ENCODE assay signal across 19 cellular contexts in the genomic region with DNA sequence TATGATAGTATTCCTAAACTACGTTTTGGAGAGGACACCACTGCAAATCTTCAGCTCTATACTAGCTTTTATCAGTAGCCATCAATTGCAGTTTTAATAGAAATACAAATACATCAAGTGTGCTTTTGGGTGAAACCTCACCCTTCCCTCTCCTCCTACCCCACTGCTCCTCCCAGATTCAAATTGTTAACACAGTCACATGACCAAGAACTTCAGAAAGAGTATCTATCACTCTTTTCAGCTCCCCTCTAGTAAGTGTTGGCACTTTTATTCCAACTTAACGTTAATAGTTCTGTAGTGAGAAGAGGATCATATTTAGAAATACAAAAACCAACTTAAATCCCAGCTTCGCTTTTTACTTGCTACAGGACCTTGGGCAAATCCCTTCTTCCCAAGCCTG. TPM values are rescaled to one million over a fixed set of nuclear protein-coding genes. Genes with fewer than 3 reads are reported as not detected.
DNase-seq lines count a peak whose midpoint lies in the region; ATAC-seq, FAIRE-seq and TF ChIP-seq lines count a peak whose summit lies in the region.
"Had no signal": no experiment of that assay in that cellular context is flagged by ENCODE, and none has a peak within 500 bp of the region (broad histone marks: within the 10 kb centered on the region; RNA-seq: fewer than 3 reads in every experiment).

No MANE protein-coding gene starts in this region.

- no peak for DNase-seq in CD8-positive, alpha-beta T cell
- DNase-seq in GM12891 (ENCODE audit: insufficient read length, low spot score) (no peak), memory B cell (ENCODE audit: low spot score in 2 of 2) (no peak), stomach (no peak), right lobe of liver (no peak), DMS153 (lab: John Stamatoyannopoulos, UW) (no peak)
- DNase-seq: activated CD4-positive, alpha-beta T cell treated with anti-CD3 and anti-CD28 coated beads for 48 hours; effector CD4-positive, alpha-beta T cell; midbrain; MV-4-11; NCI-H2081; NCI-H526 treated with DMSO at 0.1 percent for 48 hours; nucleus accumbens; OCI-M1; right cardiac atrium; stimulated activated CD4-positive, alpha-beta T cell treated with anti-CD3 and anti-CD28 coated beads, Interleukin-1b, Interleukin-23, amount 100 ng/mL, for 48 hours; substantia nigra had no signal

- peaks cover 12% of the 10 kb centered on the region for H3K36me3 Mint-ChIP-seq in CD8-positive, alpha-beta T cell
- H3K36me3 Mint-ChIP-seq in activated naive CD8-positive, alpha-beta T cell, result peaks cover 16% of the 10 kb centered on the region
- H3K36me3 Mint-ChIP-seq in memory B cell, result peaks cover 16% of the 10 kb centered on the region

- peaks cover 13% of the 10 kb centered on the region for H3K9me3 Mint-ChIP-seq in CD8-positive, alpha-beta T cell
- peaks cover 8% of the 10 kb centered on the region for H3K9me3 Mint-ChIP-seq in activated naive CD8-positive, alpha-beta T cell (ENCODE audit: low read depth)
- peaks cover 5% of the 10 kb centered on the region for H3K9me3 Mint-ChIP-seq in memory B cell

- H3K4me3 ChIP-seq in CD8-positive, alpha-beta T cell (ENCODE audit: low read depth, low read length), result no peak overlapping the region
- H3K4me3 ChIP-seq in stomach (no peak overlapping the region), right lobe of liver (no peak overlapping the region)
- H3K4me3 ChIP-seq: SJSA1 had no signal

- no peak for TF ChIP-seq EP300 in stomach (IDR thresholded peaks at IDR 0.05)

- H3K36me3 ChIP-seq in CD8-positive, alpha-beta T cell (ENCODE audit: insufficient read depth, low read length), result no peaks in the 10 kb centered on the region
- H3K36me3 ChIP-seq in stomach, result no peaks in the 10 kb centered on the region
- no peaks in the 10 kb centered on the region for H3K36me3 ChIP-seq in right lobe of liver

- H3K4me1 Mint-ChIP-seq in CD8-positive, alpha-beta T cell (ENCODE audit: low read depth), result peaks cover 43% of the 10 kb centered on the region
- H3K4me1 Mint-ChIP-seq in activated naive CD8-positive, alpha-beta T cell (ENCODE audit: low read depth), result peaks cover 54% of the 10 kb centered on the region
- H3K4me1 Mint-ChIP-seq in memory B cell, result peaks cover 47% of the 10 kb centered on the region

- intact Hi-C loops in CD8-positive, alpha-beta T cell (cut with DNase I, micrococcal nuclease), result no loop called here
- intact Hi-C loops in stomach (cut with DNase I; ENCODE audit: low total_unique reads) (no loop called here), right lobe of liver (cut with DNase I) (no loop called here)

- peak overlapping the region; percentile 2 for H3K27ac Mint-ChIP-seq in CD8-positive, alpha-beta T cell
- H3K27ac Mint-ChIP-seq in activated naive CD8-positive, alpha-beta T cell, result peak overlapping the region; percentile 23
- peak overlapping the region; percentile 83 for H3K27ac Mint-ChIP-seq in memory B cell

- TF ChIP-seq CTCF in CD8-positive, alpha-beta T cell (IDR thresholded peaks at IDR 0.05), result no peak
- TF ChIP-seq CTCF in stomach (IDR thresholded peaks at IDR 0.05), result no peak
- no peak for TF ChIP-seq CTCF in right lobe of liver (IDR thresholded peaks at IDR 0.05)

- TF ChIP-seq POLR2A in GM12891 (IDR thresholded peaks at IDR 0.05; ENCODE audit: low read depth, low read length) (no peak), stomach (IDR thresholded peaks at IDR 0.05) (no peak), right lobe of liver (IDR thresholded peaks at IDR 0.05) (no peak)

- no peaks in the 10 kb centered on the region for H3K27me3 Mint-ChIP-seq in CD8-positive, alpha-beta T cell (ENCODE audit: low read depth)
- H3K27me3 Mint-ChIP-seq in activated naive CD8-positive, alpha-beta T cell, result no peaks in the 10 kb centered on the region
- no peaks in the 10 kb centered on the region for H3K27me3 Mint-ChIP-seq in memory B cell

- no peaks in the 10 kb centered on the region for H3K27me3 ChIP-seq in CD8-positive, alpha-beta T cell (ENCODE audit: insufficient read depth, low read length)
- no peaks in the 10 kb centered on the region for H3K27me3 ChIP-seq in stomach
- H3K27me3 ChIP-seq in right lobe of liver, result no peaks in the 10 kb centered on the region
- H3K27me3 ChIP-seq: SJSA1 had no signal

- WGBS in stomach, 5 donors, result 74 to 81% (median 77%) methylated on average over 3 of the region's 3 CpGs
- WGBS in right lobe of liver (ENCODE audit: insufficient coverage, low coverage, low lambda C conversion rate, missing lambda C conversion rate), result 76% methylated on average over 3 of the region's 3 CpGs

- H3K9me3 ChIP-seq in CD8-positive, alpha-beta T cell (ENCODE audit: low read length), result peaks cover 3% of the 10 kb centered on the region
- H3K9me3 ChIP-seq in stomach (no peaks in the 10 kb centered on the region), right lobe of liver (no peaks in the 10 kb centered on the region)

- POLR2A ChIA-PET in CD8-positive, alpha-beta T cell (lab: Charles Lee), result interaction anchor here (0.7 kb wide), 1 partner anchor 12 kb away, joined by 3 read pairs; no protein-coding TSS in a partner anchor

- ATAC-seq in CD8-positive, alpha-beta T cell, result no peak
- ATAC-seq in memory B cell (ENCODE audit: low read depth) (no peak), right lobe of liver (no peak)
- ATAC-seq: right cardiac atrium had no signal

- no peak overlapping the region for H3K4me3 Mint-ChIP-seq in CD8-positive, alpha-beta T cell
- H3K4me3 Mint-ChIP-seq in activated naive CD8-positive, alpha-beta T cell, result no peak overlapping the region
- peak overlapping the region; percentile 65 for H3K4me3 Mint-ChIP-seq in memory B cell

- H3K4me1 ChIP-seq in CD8-positive, alpha-beta T cell (ENCODE audit: insufficient read depth, low read length), result no peaks in the 10 kb centered on the region
- peaks cover 0 to 8% (median 2%) of the 10 kb centered on the region in 4 donors for H3K4me1 ChIP-seq in stomach
- H3K4me1 ChIP-seq in right lobe of liver, result no peaks in the 10 kb centered on the region

- FAIRE-seq in GM12891 (lab: Jason Lieb, UNC), result peak; percentile 47

- CTCF ChIA-PET in CD8-positive, alpha-beta T cell (lab: Charles Lee), result interaction anchor here (1.1 to 1.3 kb wide), 2 partner anchors 14 to 20 kb away, joined by 3 to 5 read pairs; no protein-coding TSS in a partner anchor

- H3K27ac ChIP-seq in CD8-positive, alpha-beta T cell (ENCODE audit: low read depth, low read length), result no peak overlapping the region
- H3K27ac ChIP-seq in stomach (no peak overlapping the region), right lobe of liver (no peak overlapping the region)
- H3K27ac ChIP-seq: SJSA1 had no signal

TF ChIP-seq in GM12891, 5 proteins besides CTCF, POLR2A, EP300 and RAD21:
- TF ChIP-seq TAF1 (IDR thresholded peaks at IDR 0.05; ENCODE audit: low read depth, low read length), result no peak
- TF ChIP-seq SPI1 (IDR thresholded peaks at IDR 0.05; ENCODE audit: low read depth, low read length), result no peak
- TF ChIP-seq POLR2AphosphoS5 (IDR thresholded peaks at IDR 0.05; ENCODE audit: low read depth, low read length), result no peak
- no peak for TF ChIP-seq POU2F2 (IDR thresholded peaks at IDR 0.05; ENCODE audit: low read depth, low read length)
- no peak for TF ChIP-seq PAX5 (IDR thresholded peaks at IDR 0.05; ENCODE audit: insufficient read depth, low read length, severe bottlenecking)

RNA-seq across cellular contexts. Expression of gene RRAS2, which starts 17.0 kb away (rescaled TPM):
- total RNA-seq in CD8-positive, alpha-beta T cell, result 10 to 100 TPM; 38.5 to 40.6 TPM
- 24.3 TPM for polyA plus RNA-seq in GM12891 (2012; ENCODE audit: low read depth, missing spikeins)
- 10 to 100 TPM in 3 of 5 donors, 1 to 10 TPM in 2; 1.2 to 65.0 (median 30.4) TPM for total RNA-seq in stomach
- 10 to 100 TPM; 13.8 to 20.7 (median 18.0) TPM for polyA plus RNA-seq in stomach
- total RNA-seq in right lobe of liver, result 10 to 100 TPM; 21.0 to 44.8 (median 31.1) TPM

Comparison
In these comparisons a context has a peak if more than half of its experiments do, and no peak if none do; other contexts are left out.
1. H3K27ac Mint-ChIP-seq: peak in every context shown above with its lines; median percentile 83 in memory B cell; 23 in activated naive CD8-positive, alpha-beta T cell; 2 in CD8-positive, alpha-beta T cell.